In the genomic region with DNA sequence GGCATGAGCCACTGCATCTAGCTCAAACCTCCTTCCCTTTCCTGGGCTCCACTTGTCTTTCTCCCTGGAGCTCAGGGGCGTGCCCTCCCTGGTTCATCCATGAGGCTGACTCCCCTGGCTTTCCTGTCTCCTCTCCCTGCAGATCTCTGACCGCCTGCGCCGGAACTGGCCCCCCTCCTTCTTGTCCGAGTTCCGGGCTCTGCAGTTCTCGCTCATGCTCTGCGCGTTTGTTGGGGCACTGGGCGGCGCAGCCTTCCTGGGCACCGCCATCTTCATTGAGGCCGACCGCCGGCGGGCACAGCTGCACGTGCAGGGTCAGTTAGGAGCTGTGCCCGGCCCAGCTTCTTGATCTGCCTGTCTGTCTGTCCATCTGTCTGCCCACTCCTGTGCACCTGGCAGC, we compare ENCODE assay signal across 18 cellular contexts. TPM values are rescaled to one million over a fixed set of nuclear protein-coding genes. Genes with fewer than 3 reads are reported as not detected.
A peak's percentile ranks its signal among the peaks of the same experiment; 100 is the strongest.
DNase-seq lines count a peak whose midpoint lies in the region; ATAC-seq and TF ChIP-seq lines count a peak whose summit lies in the region.
"Had no signal": no experiment of that assay in that cellular context is flagged by ENCODE, and none has a peak within 500 bp of the region (broad histone marks: within the 10 kb centered on the region; RNA-seq: fewer than 3 reads in every experiment).

No MANE protein-coding gene starts in this region.

- no peak for ATAC-seq in activated T-cell treated with anti-CD3 and anti-CD28 coated beads, Interleukin-2, amount 50 U/mL, for 72 hours (replicated peaks in 1 of 2)
- no peak for ATAC-seq in right cardiac atrium

- no peaks in the 10 kb centered on the region for H3K27me3 Mint-ChIP-seq in activated T-cell treated with anti-CD3 and anti-CD28 coated beads, Interleukin-2, amount 50 U/mL, for 72 hours (ENCODE audit: low read depth)
- H3K27me3 Mint-ChIP-seq in activated T-helper 2 cell treated with anti-CD3 and anti-CD28 coated beads, Interferon-gamma antibody, Interleukin-2, Interleukin-4, amounts not matched to agents 10 μg/mL and 5 μg/mL and 100 μg/mL, durations not matched to agents 14 hours and 24 hours and 36 hours (ENCODE audit: low read depth): no peaks in the 10 kb centered on the region
- peaks cover 6 to 21% (median 19%) of the 10 kb centered on the region in 3 donors for H3K27me3 Mint-ChIP-seq in CD14-positive monocyte (ENCODE audit: low read depth in 3 of 3)

- peaks cover 33% of the 10 kb centered on the region for H3K4me1 Mint-ChIP-seq in activated T-cell treated with anti-CD3 and anti-CD28 coated beads, Interleukin-2, amount 50 U/mL, for 72 hours (ENCODE audit: low read depth)
- H3K4me1 Mint-ChIP-seq in activated T-helper 2 cell treated with anti-CD3 and anti-CD28 coated beads, Interferon-gamma antibody, Interleukin-2, Interleukin-4, amounts not matched to agents 10 μg/mL and 5 μg/mL and 100 μg/mL, durations not matched to agents 14 hours and 24 hours and 36 hours (ENCODE audit: low read depth): peaks cover 27% of the 10 kb centered on the region
- H3K4me1 Mint-ChIP-seq in CD14-positive monocyte: peaks cover 21% of the 10 kb centered on the region

- H3K27me3 ChIP-seq in spleen (replicated peaks in 1 of 7): no peaks in the 10 kb centered on the region
- no peaks in the 10 kb centered on the region for H3K27me3 ChIP-seq in right cardiac atrium (ENCODE audit: control insufficient read depth, insufficient read depth)
- no peaks in the 10 kb centered on the region for H3K27me3 ChIP-seq in mesendoderm (ENCODE audit: insufficient read depth, low read length, poor library complexity)
- H3K27me3 ChIP-seq: hepatocyte had no signal

- H3K27ac Mint-ChIP-seq in activated T-cell treated with anti-CD3 and anti-CD28 coated beads, Interleukin-2, amount 50 U/mL, for 72 hours: peak overlapping the region; percentile 43
- peak overlapping the region; percentile 94 for H3K27ac Mint-ChIP-seq in activated T-helper 2 cell treated with anti-CD3 and anti-CD28 coated beads, Interferon-gamma antibody, Interleukin-2, Interleukin-4, amounts not matched to agents 10 μg/mL and 5 μg/mL and 100 μg/mL, durations not matched to agents 14 hours and 24 hours and 36 hours
- peak overlapping the region in 2 of 7 donors; percentile 6 to 20 for H3K27ac Mint-ChIP-seq in CD14-positive monocyte

- no peak for TF ChIP-seq POLR2A in spleen (IDR thresholded peaks at IDR 0.05)

- no peak overlapping the region for H2BK5ac ChIP-seq in mesendoderm (ENCODE audit: low read length)

- no peak for DNase-seq in activated T-cell treated with anti-CD3 and anti-CD28 coated beads, Interleukin-2, amount 50 U/mL, for 72 hours
- DNase-seq in activated T-cell treated with anti-CD3 and anti-CD28 coated beads, Interleukin-2, amount 50 U/mL, for 1 hour: no peak
- DNase-seq in NOMO-1 (lab: John Stamatoyannopoulos, UW; ENCODE audit: unreplicated experiment in 2 of 2): peak; percentile 80 to 90
- no peak for DNase-seq in activated T-helper 2 cell treated with anti-CD3 and anti-CD28 coated beads, Interferon-gamma antibody, Interleukin-2, Interleukin-4, amounts not matched to agents 10 μg/mL and 5 μg/mL and 100 μg/mL, durations not matched to agents 14 hours and 24 hours and 36 hours (ENCODE audit: low spot score)
- peak; percentile 79 for DNase-seq in spleen
- DNase-seq in right cardiac atrium: no peak
- no peak for DNase-seq in mesendoderm
- no peak for DNase-seq in CD14-positive monocyte (ENCODE audit: low spot score)
- DNase-seq: Calu3; central memory CD4-positive, alpha-beta T cell; NCI-H1436; NCI-H2227 treated with DMSO at 0.1 percent for 48 hours; SHP77 treated with DMSO at 0.1 percent for 48 hours; substantia nigra had no signal

- H3K9me3 Mint-ChIP-seq in activated T-cell treated with anti-CD3 and anti-CD28 coated beads, Interleukin-2, amount 50 U/mL, for 72 hours: peaks cover 6 to 11% of the 10 kb centered on the region in 2 donors
- peaks cover 17% of the 10 kb centered on the region for H3K9me3 Mint-ChIP-seq in activated T-helper 2 cell treated with anti-CD3 and anti-CD28 coated beads, Interferon-gamma antibody, Interleukin-2, Interleukin-4, amounts not matched to agents 10 μg/mL and 5 μg/mL and 100 μg/mL, durations not matched to agents 14 hours and 24 hours and 36 hours
- H3K9me3 Mint-ChIP-seq in CD14-positive monocyte: peaks cover 17 to 33% (median 24%) of the 10 kb centered on the region in 7 donors

- no peak overlapping the region for H3K4me2 ChIP-seq in mesendoderm (ENCODE audit: low read length)
- H3K4me2 ChIP-seq: hepatocyte had no signal

- H3K36me3 ChIP-seq in spleen (peaks cover 7 to 100% (median 76%) of the 10 kb centered on the region in 6 donors), mesendoderm (ENCODE audit: control insufficient read depth, insufficient read depth, low read length) (no peaks in the 10 kb centered on the region)

- H3K23ac ChIP-seq in mesendoderm (ENCODE audit: low read length): no peak overlapping the region

- H3K56ac ChIP-seq in mesendoderm (ENCODE audit: low read length): no peak overlapping the region

- intact Hi-C loops in activated T-helper 2 cell treated with anti-CD3 and anti-CD28 coated beads, Interferon-gamma antibody, Interleukin-2, Interleukin-4, amounts not matched to agents 10 μg/mL and 5 μg/mL and 100 μg/mL, durations not matched to agents 14 hours and 24 hours and 36 hours (cut with micrococcal nuclease): no loop called here
- intact Hi-C loops in spleen (cut with DNase I; ENCODE audit: low total_unique reads): no loop called here
- intact Hi-C loops in right cardiac atrium (cut with DNase I): no loop called here
- intact Hi-C loops in CD14-positive monocyte (cut with micrococcal nuclease): no loop called here

- H3K4me3 ChIP-seq in spleen: no peak overlapping the region
- no peak overlapping the region for H3K4me3 ChIP-seq in right cardiac atrium (ENCODE audit: low read length)
- no peak overlapping the region for H3K4me3 ChIP-seq in mesendoderm (ENCODE audit: low read length)
- H3K4me3 ChIP-seq: hepatocyte had no signal

- TF ChIP-seq CTCF in spleen (IDR thresholded peaks at IDR 0.05 in 8 of 11, conservative IDR thresholded peaks at IDR 0.05 in 3 of 11): no peak
- TF ChIP-seq CTCF in CD14-positive monocyte (IDR thresholded peaks at IDR 0.05): no peak

- no peak overlapping the region for H2BK15ac ChIP-seq in mesendoderm (replicated peaks; ENCODE audit: low read depth)

- H2AK5ac ChIP-seq in mesendoderm (ENCODE audit: low read length): no peak overlapping the region

- H2BK120ac ChIP-seq in mesendoderm (ENCODE audit: low read depth, low read length): no peak overlapping the region

- 94 to 97% (median 95%) methylated on average over 18 of the region's 18 CpGs for WGBS in spleen, 5 donors
- WGBS in right cardiac atrium: 92% methylated on average over 18 of the region's 18 CpGs
- no CpG with 5 or more reads among the region's 18 CpGs for WGBS in mesendoderm (ENCODE audit: extremely low coverage, insufficient coverage, low lambda C conversion rate)

- H3K79me1 ChIP-seq in mesendoderm (ENCODE audit: low read length): no peaks in the 10 kb centered on the region

- H3K18ac ChIP-seq in mesendoderm (ENCODE audit: low read length): no peak overlapping the region

- H3K9me3 ChIP-seq in spleen (peaks cover 0 to 21% (median 15%) of the 10 kb centered on the region in 8 donors), right cardiac atrium (ENCODE audit: control insufficient read depth, low read length) (no peaks in the 10 kb centered on the region)

- no peaks in the 10 kb centered on the region for H3K79me2 ChIP-seq in mesendoderm (ENCODE audit: control insufficient read depth, insufficient read depth, low read length)
- H3K79me2 ChIP-seq: hepatocyte had no signal

- peak overlapping the region; percentile 77 to 83 for H3K4me3 Mint-ChIP-seq in activated T-cell treated with anti-CD3 and anti-CD28 coated beads, Interleukin-2, amount 50 U/mL, for 72 hours
- H3K4me3 Mint-ChIP-seq in activated T-helper 2 cell treated with anti-CD3 and anti-CD28 coated beads, Interferon-gamma antibody, Interleukin-2, Interleukin-4, amounts not matched to agents 10 μg/mL and 5 μg/mL and 100 μg/mL, durations not matched to agents 14 hours and 24 hours and 36 hours (ENCODE audit: low read depth): peak overlapping the region; percentile 82
- H3K4me3 Mint-ChIP-seq in CD14-positive monocyte: peak overlapping the region in 1 of 2 donors; percentile 80

- no peak overlapping the region for H4K5ac ChIP-seq in mesendoderm (ENCODE audit: low read length)

- H3K36me3 Mint-ChIP-seq in activated T-cell treated with anti-CD3 and anti-CD28 coated beads, Interleukin-2, amount 50 U/mL, for 72 hours (ENCODE audit: insufficient read depth in 2 of 2): peaks cover 31 to 51% of the 10 kb centered on the region in 2 donors
- peaks cover 69% of the 10 kb centered on the region for H3K36me3 Mint-ChIP-seq in activated T-helper 2 cell treated with anti-CD3 and anti-CD28 coated beads, Interferon-gamma antibody, Interleukin-2, Interleukin-4, amounts not matched to agents 10 μg/mL and 5 μg/mL and 100 μg/mL, durations not matched to agents 14 hours and 24 hours and 36 hours (ENCODE audit: low read depth)
- peaks cover 74 to 93% of the 10 kb centered on the region in 2 donors for H3K36me3 Mint-ChIP-seq in CD14-positive monocyte

- H3K9ac ChIP-seq in mesendoderm (ENCODE audit: low read length): no peak overlapping the region

- no peak overlapping the region for H3K4ac ChIP-seq in mesendoderm (ENCODE audit: low read depth, low read length)

- H3K4me1 ChIP-seq in spleen: peaks cover 10 to 62% (median 22%) of the 10 kb centered on the region in 6 donors
- no peaks in the 10 kb centered on the region for H3K4me1 ChIP-seq in right cardiac atrium (ENCODE audit: control insufficient read depth, insufficient read depth, low read length)
- H3K4me1 ChIP-seq in mesendoderm (ENCODE audit: control insufficient read depth, low read depth, low read length): no peaks in the 10 kb centered on the region

- no peak overlapping the region for H4K8ac ChIP-seq in mesendoderm (ENCODE audit: low read depth, low read length)

- H3K27ac ChIP-seq in spleen: peak overlapping the region in 3 of 8 donors; percentile 82 to 90 (median 85)
- no peak overlapping the region for H3K27ac ChIP-seq in right cardiac atrium (ENCODE audit: low read length)
- H3K27ac ChIP-seq in mesendoderm (ENCODE audit: low read depth, low read length): no peak overlapping the region
- H3K27ac ChIP-seq: hepatocyte had no signal

RNA-seq across cellular contexts. Expression of gene LAT, which starts 1.2 kb away (rescaled TPM):
- 100 to 1,000 TPM; 254 to 360 TPM for total RNA-seq in activated T-cell treated with anti-CD3 and anti-CD28 coated beads, Interleukin-2, amount 50 U/mL, for 72 hours
- 273 and 294 TPM in 2 replicates for total RNA-seq in activated T-helper 2 cell treated with anti-CD3 and anti-CD28 coated beads, Interferon-gamma antibody, Interleukin-2, Interleukin-4, amounts not matched to agents 10 μg/mL and 5 μg/mL and 100 μg/mL, durations not matched to agents 14 hours and 24 hours and 36 hours
- total RNA-seq in spleen: 10 to 100 TPM; 28.6 to 38.9 (median 32.2) TPM
- 10 to 100 TPM; 32.1 to 54.2 (median 48.8) TPM for polyA plus RNA-seq in spleen
- total RNA-seq in right cardiac atrium: 1 to 10 TPM; 1.2 to 2.9 (median 2.2) TPM
- 2.0 TPM for polyA plus RNA-seq in right cardiac atrium
- 1.9 TPM for polyA plus RNA-seq in mesendoderm (2013, experiment 1 of 2)
- polyA plus RNA-seq in mesendoderm (2013, experiment 2 of 2): 1.5 TPM
- polyA plus RNA-seq in CD14-positive monocyte: 1 to 10 TPM; 1.5 to 1.9 TPM

RNA-seq across cellular contexts. Expression of gene SPNS1, which starts 9.1 kb away (rescaled TPM):
- total RNA-seq in activated T-cell treated with anti-CD3 and anti-CD28 coated beads, Interleukin-2, amount 50 U/mL, for 72 hours: 10 to 100 TPM; 21.1 to 23.6 TPM
- 22.0 and 25.8 TPM in 2 replicates for total RNA-seq in activated T-helper 2 cell treated with anti-CD3 and anti-CD28 coated beads, Interferon-gamma antibody, Interleukin-2, Interleukin-4, amounts not matched to agents 10 μg/mL and 5 μg/mL and 100 μg/mL, durations not matched to agents 14 hours and 24 hours and 36 hours
- total RNA-seq in spleen (10 to 100 TPM; 26.9 to 41.1 (median 29.8) TPM), right cardiac atrium (10 to 100 TPM; 16.1 to 18.0 (median 16.5) TPM)
- polyA plus RNA-seq in spleen (10 to 100 TPM; 30.0 to 91.4 (median 68.1) TPM), right cardiac atrium (19.5 TPM), CD14-positive monocyte (100 to 1,000 TPM in 1 of 2 donors, 10 to 100 TPM in 1; 97.2 to 104 TPM)
- polyA plus RNA-seq in mesendoderm (2013, experiment 1 of 2): 27.5 TPM
- 26.5 TPM for polyA plus RNA-seq in mesendoderm (2013, experiment 2 of 2)

RNA-seq across cellular contexts. Expression of gene NFATC2IP, which starts 32.9 kb away (rescaled TPM):
- total RNA-seq in activated T-cell treated with anti-CD3 and anti-CD28 coated beads, Interleukin-2, amount 50 U/mL, for 72 hours: 10 to 100 TPM; 81.1 to 97.6 TPM
- total RNA-seq in activated T-helper 2 cell treated with anti-CD3 and anti-CD28 coated beads, Interferon-gamma antibody, Interleukin-2, Interleukin-4, amounts not matched to agents 10 μg/mL and 5 μg/mL and 100 μg/mL, durations not matched to agents 14 hours and 24 hours and 36 hours: 98.3 and 106 TPM in 2 replicates
- 10 to 100 TPM; 44.3 to 63.5 (median 54.5) TPM for total RNA-seq in spleen
- polyA plus RNA-seq in spleen: 10 to 100 TPM; 21.1 to 34.0 (median 26.6) TPM
- total RNA-seq in right cardiac atrium: 10 to 100 TPM; 17.0 to 18.0 (median 17.5) TPM
- polyA plus RNA-seq in right cardiac atrium: 13.4 TPM
- 28.9 TPM for polyA plus RNA-seq in mesendoderm (2013, experiment 1 of 2)
- 29.8 TPM for polyA plus RNA-seq in mesendoderm (2013, experiment 2 of 2)
- 10 to 100 TPM; 17.5 to 18.4 TPM for polyA plus RNA-seq in CD14-positive monocyte

RNA-seq across cellular contexts. Expression of gene CD19, which starts 51.9 kb away (rescaled TPM):
- 1 to 10 TPM; 1.3 to 1.4 TPM for total RNA-seq in activated T-cell treated with anti-CD3 and anti-CD28 coated beads, Interleukin-2, amount 50 U/mL, for 72 hours
- 0.18 and 0.23 TPM in 2 replicates for total RNA-seq in activated T-helper 2 cell treated with anti-CD3 and anti-CD28 coated beads, Interferon-gamma antibody, Interleukin-2, Interleukin-4, amounts not matched to agents 10 μg/mL and 5 μg/mL and 100 μg/mL, durations not matched to agents 14 hours and 24 hours and 36 hours
- total RNA-seq in spleen: 100 to 1,000 TPM in 3 of 7 donors, 10 to 100 TPM in 4; 77.0 to 120 (median 98.0) TPM
- 100 to 1,000 TPM; 202 to 312 (median 278) TPM for polyA plus RNA-seq in spleen
- under 1 TPM in 2 of 4 donors, not detected in 2; 0.12 to 0.20 TPM for total RNA-seq in right cardiac atrium
- 0.25 TPM for polyA plus RNA-seq in right cardiac atrium
- 0.46 TPM for polyA plus RNA-seq in mesendoderm (2013, experiment 1 of 2)
- 0.39 TPM for polyA plus RNA-seq in mesendoderm (2013, experiment 2 of 2)
- under 1 TPM; 0.28 to 0.65 TPM for polyA plus RNA-seq in CD14-positive monocyte
- total RNA-seq: Calu3, H4, hepatocyte, kidney epithelial cell, LHCN-M2 had no signal
- polyA plus RNA-seq: hepatocyte had no signal

RNA-seq across cellular contexts. Expression of gene RABEP2, which starts 58.6 kb away (rescaled TPM):
- 10 to 100 TPM; 10.8 to 14.1 TPM for total RNA-seq in activated T-cell treated with anti-CD3 and anti-CD28 coated beads, Interleukin-2, amount 50 U/mL, for 72 hours
- total RNA-seq in activated T-helper 2 cell treated with anti-CD3 and anti-CD28 coated beads, Interferon-gamma antibody, Interleukin-2, Interleukin-4, amounts not matched to agents 10 μg/mL and 5 μg/mL and 100 μg/mL, durations not matched to agents 14 hours and 24 hours and 36 hours: 20.6 and 24.2 TPM in 2 replicates
- 10 to 100 TPM; 43.1 to 82.5 (median 51.0) TPM for total RNA-seq in spleen
- 10 to 100 TPM; 40.8 to 90.0 (median 64.5) TPM for polyA plus RNA-seq in spleen
- 10 to 100 TPM; 13.4 to 24.3 (median 19.2) TPM for total RNA-seq in right cardiac atrium
- 27.4 TPM for polyA plus RNA-seq in right cardiac atrium
- polyA plus RNA-seq in mesendoderm (2013, experiment 1 of 2): 7.2 TPM
- 6.6 TPM for polyA plus RNA-seq in mesendoderm (2013, experiment 2 of 2)
- polyA plus RNA-seq in CD14-positive monocyte: 1 to 10 TPM; 1.9 to 2.5 TPM

Comparison
In these comparisons a context has a peak if more than half of its experiments do, and no peak if none do; other contexts are left out.
1. DNase-seq: peak in NOMO-1 (2 of 2) and spleen (single experiment); none in activated T-cell treated with anti-CD3 and anti-CD28 coated beads, Interleukin-2, amount 50 U/mL, for 72 hours (0 of 2), activated T-cell treated with anti-CD3 and anti-CD28 coated beads, Interleukin-2, amount 50 U/mL, for 1 hour (single experiment), activated T-helper 2 cell treated with anti-CD3 and anti-CD28 coated beads, Interferon-gamma antibody, Interleukin-2, Interleukin-4, amounts not matched to agents 10 μg/mL and 5 μg/mL and 100 μg/mL, durations not matched to agents 14 hours and 24 hours and 36 hours (single experiment), right cardiac atrium (0 of 3), mesendoderm (single experiment) and CD14-positive monocyte (single experiment).
2. RNA of gene LAT, which starts 1.2 kb away (total RNA-seq): 254 to 360 TPM in activated T-cell treated with anti-CD3 and anti-CD28 coated beads, Interleukin-2, amount 50 U/mL, for 72 hours, 273 to 294 TPM in activated T-helper 2 cell treated with anti-CD3 and anti-CD28 coated beads, Interferon-gamma antibody, Interleukin-2, Interleukin-4, amounts not matched to agents 10 μg/mL and 5 μg/mL and 100 μg/mL, durations not matched to agents 14 hours and 24 hours and 36 hours and 28.6 to 38.9 TPM in spleen; 1.2 to 2.9 TPM in right cardiac atrium; every median in the first group is over 4 times any median in the second.